24 cellular contexts compared by ENCODE assay signal in genomic region chr11:108085672-108086071, GRCh38. TPM values are rescaled to one million over a fixed set of nuclear protein-coding genes. Genes with fewer than 3 reads are reported as not detected.
A peak's percentile ranks its signal among the peaks of the same experiment; 100 is the strongest.
DNase-seq lines count a peak whose midpoint lies in the region; ATAC-seq, FAIRE-seq and TF ChIP-seq lines count a peak whose summit lies in the region.
"Had no signal": no experiment of that assay in that cellular context is flagged by ENCODE, and none has a peak within 500 bp of the region (broad histone marks: within the 10 kb centered on the region; RNA-seq: fewer than 3 reads in every experiment).

No MANE protein-coding gene starts in this region.

- TF ChIP-seq EP300 in Ishikawa (IDR thresholded peaks at IDR 0.05; ENCODE audit: borderline replicate concordance) (no peak), K562 (IDR thresholded peaks at IDR 0.05; ENCODE audit: low read length) (no peak)

- no peak for ATAC-seq in activated naive CD8-positive, alpha-beta T cell treated with anti-CD3 and anti-CD28 coated beads, Interleukin-2, amount 10 ng/mL, durations not matched to agents 7 days and 5 days (ENCODE audit: low read depth)
- ATAC-seq in activated naive CD8-positive, alpha-beta T cell treated with anti-CD3 and anti-CD28 coated beads, Interleukin-2, amount 50 U/mL, for 24 hours: no peak
- ATAC-seq in K562: no peak
- ATAC-seq in HG03139 (IDR thresholded peaks at IDR 0.05; ENCODE audit: unreplicated experiment): no peak
- ATAC-seq: GM12878, HCT116 had no signal

- H3K27me3 ChIP-seq in K562 (ENCODE audit: control insufficient read depth in 2 of 2, insufficient read depth in 2 of 2, low read length in 2 of 2): no peaks in the 10 kb centered on the region
- H3K27me3 ChIP-seq: BE2C; BLaER1 treated with 17β-estradiol and CSF1 and Interleukin-3, amounts not matched to agents 10 nM and 100 nM had no signal

- H3K4me3 ChIP-seq in K562: no peak overlapping the region
- H3K4me3 ChIP-seq: BLaER1 treated with 17β-estradiol and CSF1 and Interleukin-3, amounts not matched to agents 10 nM and 100 nM; GM12878; GM23248 had no signal

- POLR2A ChIA-PET in activated naive CD8-positive, alpha-beta T cell treated with anti-CD3 and anti-CD28 coated beads, Interleukin-2, amount 10 ng/mL, durations not matched to agents 7 days and 5 days (lab: Charles Lee): no interaction called here
- POLR2A ChIA-PET in K562 (lab: Yijun Ruan, JAX): no interaction called here

- H3K36me3 Mint-ChIP-seq in activated naive CD8-positive, alpha-beta T cell treated with anti-CD3 and anti-CD28 coated beads, Interleukin-2, amount 10 ng/mL, durations not matched to agents 7 days and 5 days: peaks cover 28% of the 10 kb centered on the region
- H3K36me3 Mint-ChIP-seq in activated naive CD8-positive, alpha-beta T cell treated with anti-CD3 and anti-CD28 coated beads, Interleukin-2, amount 50 U/mL, for 24 hours (ENCODE audit: low read depth): peaks cover 31% of the 10 kb centered on the region

- WGBS in K562 (ENCODE audit: insufficient coverage, low coverage, missing lambda C conversion rate): 94% methylated on average over 2 of the region's 2 CpGs

- intact Hi-C loops in K562 (cut with micrococcal nuclease): no loop called here

- no peak overlapping the region for H2AFZ ChIP-seq in K562 (ENCODE audit: low read depth, low read length)
- H2AFZ ChIP-seq: GM23248 had no signal

- no peaks in the 10 kb centered on the region for H3K79me2 ChIP-seq in K562 (ENCODE audit: control insufficient read depth, insufficient read depth, low read length)

- H3K27ac ChIP-seq in K562 (ENCODE audit: extremely low read depth, low read depth, low read length): no peak overlapping the region
- H3K27ac ChIP-seq: BLaER1 treated with 17β-estradiol and CSF1 and Interleukin-3, amounts not matched to agents 10 nM and 100 nM; GM23248 had no signal

- no peak overlapping the region for H3K9ac ChIP-seq in K562 (ENCODE audit: insufficient read depth in 1 of 2, low read depth in 2 of 2, low read length in 2 of 2)
- H3K9ac ChIP-seq: BLaER1 treated with 17β-estradiol and CSF1 and Interleukin-3, amounts not matched to agents 10 nM and 100 nM; GM23248 had no signal

- H3K27ac Mint-ChIP-seq in activated naive CD8-positive, alpha-beta T cell treated with anti-CD3 and anti-CD28 coated beads, Interleukin-2, amount 10 ng/mL, durations not matched to agents 7 days and 5 days: peak overlapping the region; percentile 10
- no peak overlapping the region for H3K27ac Mint-ChIP-seq in activated naive CD8-positive, alpha-beta T cell treated with anti-CD3 and anti-CD28 coated beads, Interleukin-2, amount 50 U/mL, for 24 hours
- H3K27ac Mint-ChIP-seq: CD14-positive monocyte; CD4-positive, alpha-beta T cell; CD8-positive, alpha-beta memory T cell had no signal

- no peak for TF ChIP-seq POLR2A in K562 (conservative IDR thresholded peaks at IDR 0.05)

- no peaks in the 10 kb centered on the region for H4K20me1 ChIP-seq in K562 (replicated peaks; ENCODE audit: control insufficient read depth, insufficient read depth, low read length)

- in situ Hi-C loops in K562 (cut with MboI): no loop called here

- no peaks in the 10 kb centered on the region for H3K9me3 Mint-ChIP-seq in activated naive CD8-positive, alpha-beta T cell treated with anti-CD3 and anti-CD28 coated beads, Interleukin-2, amount 10 ng/mL, durations not matched to agents 7 days and 5 days
- H3K9me3 Mint-ChIP-seq in activated naive CD8-positive, alpha-beta T cell treated with anti-CD3 and anti-CD28 coated beads, Interleukin-2, amount 50 U/mL, for 24 hours: no peaks in the 10 kb centered on the region
- H3K9me3 Mint-ChIP-seq: CD14-positive monocyte; CD4-positive, alpha-beta T cell; CD8-positive, alpha-beta memory T cell; H9 had no signal

- FAIRE-seq in K562 (lab: Jason Lieb, UNC): no peak
- FAIRE-seq: A204.1, GM12878, GM19239 had no signal

- no peaks in the 10 kb centered on the region for H3K4me1 ChIP-seq in K562 (replicated peaks in 1 of 2; ENCODE audit: control insufficient read depth in 2 of 2, insufficient read depth in 2 of 2, low read length in 2 of 2)
- H3K4me1 ChIP-seq: BE2C; BLaER1 treated with 17β-estradiol and CSF1 and Interleukin-3, amounts not matched to agents 10 nM and 100 nM had no signal

- CTCF ChIA-PET in K562 (lab: Yijun Ruan, JAX; ENCODE audit: low intra/inter-chr PET ratio): no interaction called here

- no peaks in the 10 kb centered on the region for H3K9me1 ChIP-seq in K562 (ENCODE audit: control insufficient read depth, insufficient read depth, low read length)

- no peak overlapping the region for H3K4me3 Mint-ChIP-seq in activated naive CD8-positive, alpha-beta T cell treated with anti-CD3 and anti-CD28 coated beads, Interleukin-2, amount 10 ng/mL, durations not matched to agents 7 days and 5 days
- no peak overlapping the region for H3K4me3 Mint-ChIP-seq in activated naive CD8-positive, alpha-beta T cell treated with anti-CD3 and anti-CD28 coated beads, Interleukin-2, amount 50 U/mL, for 24 hours
- H3K4me3 Mint-ChIP-seq: CD14-positive monocyte; CD4-positive, alpha-beta T cell; CD8-positive, alpha-beta memory T cell; H9 had no signal

- no peak overlapping the region for H3K4me2 ChIP-seq in K562 (ENCODE audit: insufficient read depth, low read length)
- H3K4me2 ChIP-seq: BLaER1 treated with 17β-estradiol and CSF1 and Interleukin-3, amounts not matched to agents 10 nM and 100 nM had no signal

- H3K36me3 ChIP-seq in K562 (ENCODE audit: control insufficient read depth, insufficient read depth, low read length): peaks cover 48% of the 10 kb centered on the region; the same call in 2 of the 3 replicates

- TF ChIP-seq RAD21 in Ishikawa (IDR thresholded peaks at IDR 0.05; ENCODE audit: low read depth) (no peak), K562 (CRISPR knock-in tag; conservative IDR thresholded peaks at IDR 0.05 in 1 of 2, IDR thresholded peaks at IDR 0.05 in 1 of 2) (no peak)

- no peak for DNase-seq in activated naive CD8-positive, alpha-beta T cell treated with anti-CD3 and anti-CD28 coated beads, Interleukin-2, amount 10 ng/mL, durations not matched to agents 7 days and 5 days
- DNase-seq in activated naive CD8-positive, alpha-beta T cell treated with anti-CD3 and anti-CD28 coated beads, Interleukin-2, amount 50 U/mL, for 24 hours: no peak
- DNase-seq in K562 (ENCODE audit: extremely low read depth in 1 of 4, low spot score in 3 of 4) (no peak), MV-4-11 (lab: John Stamatoyannopoulos, UW) (no peak), NCI-H2227 treated with DMSO at 0.1 percent for 48 hours (lab: John Stamatoyannopoulos, UW) (no peak)
- DNase-seq: ACHN; AML-193; BE2C; CD4-positive, alpha-beta T cell; CD8-positive, alpha-beta memory T cell; DMS 273 treated with DMSO at 0.1 percent for 48 hours; DMS79; EL; GDM1; GM23248; H9 had no signal

- TF ChIP-seq CTCF in K562 (IDR thresholded peaks at IDR 0.05 in 2 of 3, conservative IDR thresholded peaks at IDR 0.05 in 1 of 3; ENCODE audit: insufficient read depth in 2 of 3, low read depth in 1 of 3, low read length in 3 of 3): no peak

- H3K9me3 ChIP-seq in K562 (replicated peaks; ENCODE audit: control insufficient read depth, insufficient read depth, low read depth, low read length): no peaks in the 10 kb centered on the region
- H3K9me3 ChIP-seq: BE2C; BLaER1 treated with 17β-estradiol and CSF1 and Interleukin-3, amounts not matched to agents 10 nM and 100 nM had no signal

- peaks cover 2% of the 10 kb centered on the region for H3K4me1 Mint-ChIP-seq in activated naive CD8-positive, alpha-beta T cell treated with anti-CD3 and anti-CD28 coated beads, Interleukin-2, amount 10 ng/mL, durations not matched to agents 7 days and 5 days
- no peaks in the 10 kb centered on the region for H3K4me1 Mint-ChIP-seq in activated naive CD8-positive, alpha-beta T cell treated with anti-CD3 and anti-CD28 coated beads, Interleukin-2, amount 50 U/mL, for 24 hours
- H3K4me1 Mint-ChIP-seq: CD14-positive monocyte, H9 had no signal

- BruUV-seq in K562 (replicated peaks; lab: Mats Ljungman, UMichigan): no TSS peak

- no peaks in the 10 kb centered on the region for H3K27me3 Mint-ChIP-seq in activated naive CD8-positive, alpha-beta T cell treated with anti-CD3 and anti-CD28 coated beads, Interleukin-2, amount 10 ng/mL, durations not matched to agents 7 days and 5 days
- H3K27me3 Mint-ChIP-seq in activated naive CD8-positive, alpha-beta T cell treated with anti-CD3 and anti-CD28 coated beads, Interleukin-2, amount 50 U/mL, for 24 hours: no peaks in the 10 kb centered on the region
- H3K27me3 Mint-ChIP-seq: CD4-positive, alpha-beta T cell; CD8-positive, alpha-beta memory T cell had no signal

TF ChIP-seq in Ishikawa, 13 proteins besides CTCF, POLR2A, EP300 and RAD21 (continues in another document):
- TF ChIP-seq TEAD4 (IDR thresholded peaks at IDR 0.05): no peak

TF ChIP-seq in K562, 482 proteins besides CTCF, POLR2A, EP300 and RAD21 (continues in another document):
- TF ChIP-seq CEBPG (CRISPR knock-in tag; IDR thresholded peaks at IDR 0.05) (no peak), CEBPG (tag; conservative IDR thresholded peaks at IDR 0.05 in 1 of 2, IDR thresholded peaks at IDR 0.05 in 1 of 2) (peak; percentile 59 to 92; a peak in 3 of 4 replicates)

RNA-seq across cellular contexts. Expression of gene ACAT1, which starts 35.7 kb away (rescaled TPM):
- total RNA-seq in activated naive CD8-positive, alpha-beta T cell treated with anti-CD3 and anti-CD28 coated beads, Interleukin-2, amount 10 ng/mL, durations not matched to agents 7 days and 5 days: 10 to 100 TPM; 41.5 to 42.2 TPM
- total RNA-seq in K562 (2011; cell fraction: chromatin; rRNA removed; ENCODE audit: low replicate concordance): 29.5 and 87.1 TPM in 2 replicates
- total RNA-seq in K562 (2011; cell fraction: nucleolus; rRNA removed): 20.7 and 21.3 TPM in 2 replicates
- total RNA-seq in K562 (2011; cell fraction: nucleoplasm; rRNA removed): 41.8 and 58.3 TPM in 2 replicates
- total RNA-seq in K562 (2014; rRNA removed): 110 and 116 TPM in 2 replicates
- 115 TPM in 2 replicates for total RNA-seq in K562 (2014; rRNA removed; fragmentation: Illumina TruSeq; extraction: Trizol)
- 95.9 and 104 TPM in 2 replicates for total RNA-seq in K562 (2015; rRNA removed; fragmentation: Illumina TruSeq; extraction: Trizol)
- 65.1 and 80.2 TPM in 2 replicates for total RNA-seq in K562 (2021)
- polyA plus RNA-seq in K562 (2011; rRNA removed): 166 and 204 TPM in 2 replicates
- polyA plus RNA-seq in K562 (2011; cell fraction: cytosol; rRNA removed): 43.2 and 84.9 TPM in 2 replicates
- polyA plus RNA-seq in K562 (2011; cell fraction: nucleus; rRNA removed): 21.0 and 44.9 TPM in 2 replicates
- 67.1 and 75.8 TPM in 2 replicates for polyA plus RNA-seq in K562 (2012)
- 95.4 and 102 TPM in 2 replicates for polyA plus RNA-seq in K562 (2014; fragmentation: Illumina TruSeq; extraction: Trizol)
- 100 to 1,000 TPM in 1 of 2 experiments, 10 to 100 TPM in 1; 74.0 to 100 TPM for polyA plus RNA-seq in K562 (2014; fragmentation: Nextera tagmentation; extraction: Ambion mirVana)
- 118 and 140 TPM in 2 replicates for polyA plus RNA-seq in K562 (2014; rRNA removed)
- 147 and 169 TPM in 2 replicates for polyA minus RNA-seq in K562 (2011; rRNA and poly(A)+ RNA removed)
- 47.0 and 55.9 TPM in 2 replicates for polyA minus RNA-seq in K562 (2011; cell fraction: cytosol; rRNA and poly(A)+ RNA removed)
- polyA minus RNA-seq in K562 (2011; cell fraction: nucleus; rRNA and poly(A)+ RNA removed): 19.4 and 32.0 TPM in 2 replicates
